In the genomic region with DNA sequence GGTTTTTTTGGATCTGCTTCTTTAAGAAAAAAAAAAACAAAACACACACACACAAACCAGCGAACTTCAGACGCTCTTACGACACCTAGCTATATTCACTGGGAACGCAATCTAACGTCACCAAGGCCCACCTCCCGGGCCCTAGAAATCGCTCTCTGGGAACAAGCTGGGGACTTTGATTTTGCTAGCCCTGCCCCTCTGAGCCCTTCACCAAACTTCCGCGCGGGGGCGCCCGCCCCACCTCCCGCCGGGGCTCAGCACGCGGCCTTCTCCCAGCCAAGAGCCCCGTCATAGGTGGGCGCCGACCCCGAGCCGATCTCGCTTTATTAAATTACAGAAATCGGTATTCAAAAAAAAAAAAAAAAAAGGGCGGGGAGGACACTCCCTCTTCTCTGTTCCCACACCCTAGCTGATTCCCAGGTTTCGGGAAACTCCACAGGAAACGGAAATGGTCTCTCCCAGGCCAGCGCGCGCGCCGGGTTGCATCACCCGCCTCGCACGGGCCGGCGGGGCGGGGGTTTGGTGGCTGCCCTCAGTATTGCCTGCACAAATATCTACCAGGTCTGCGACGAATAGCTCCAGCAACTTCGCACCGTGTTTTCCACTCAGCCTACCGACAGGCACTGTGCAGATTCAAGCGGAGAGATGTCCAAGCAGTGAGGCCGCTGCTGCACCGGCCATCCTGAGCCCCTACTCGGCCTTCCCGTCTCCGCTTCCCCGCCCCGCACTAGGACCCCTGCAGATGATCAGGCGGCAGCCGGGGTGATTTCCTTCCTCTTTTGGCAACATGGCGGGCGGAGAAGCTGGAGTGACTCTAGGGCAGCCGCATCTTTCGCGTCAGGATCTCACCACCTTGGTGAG, we compare ENCODE assay signal across 8 cellular contexts. TPM values are rescaled to one million over a fixed set of nuclear protein-coding genes. Genes with fewer than 3 reads are reported as not detected.
DNase-seq lines count a peak whose midpoint lies in the region; ATAC-seq and TF ChIP-seq lines count a peak whose summit lies in the region.

Gene EIF2S3, plus strand, starts transcription at position 775 of the 861 bp plus-strand sequence. Its CDS starts 13 bp downstream, at position 788.

- peaks cover 14% of the 10 kb centered on the region for H3K4me1 ChIP-seq in PC-3 (ENCODE audit: insufficient read depth, low read length)

- H3K9ac ChIP-seq in PC-3 (ENCODE audit: low read length) = no peak within 1 kb of the TSS

- H2AFZ ChIP-seq in PC-3 (ENCODE audit: low read length) = peak within 1 kb of the TSS; percentile 85

- CTCF ChIA-PET in PC-3 (lab: Charles Lee) = interaction anchor here (0.6 to 2.0 kb wide), 6 partner anchors 18 to 166 kb away, joined by 3 to 18 read pairs (median 4); no protein-coding TSS in a partner anchor

- TSS peak; percentile 88 for BruUV-seq in PC-3 (replicated peaks; lab: Mats Ljungman, UMichigan)

- peak; percentile 96 for DNase-seq in DMS53 (lab: John Stamatoyannopoulos, UW)
- peak; percentile 95 for DNase-seq in Jurkat, Clone E6-1 (ENCODE audit: low read depth, low spot score)
- DNase-seq in PC-3 = peak; percentile 91
- DNase-seq in activated T-cell treated with anti-CD3 and anti-CD28 coated beads for 4 hours = peak; percentile 70
- DNase-seq in epithelial cell of prostate (ENCODE audit: low read depth, low spot score) = peak; percentile 76
- DNase-seq in mucosa of gallbladder (ENCODE audit: low spot score) = peak; percentile 94
- DNase-seq in stimulated activated CD8-positive, alpha-beta memory T cell treated with anti-CD3 and anti-CD28 coated beads, Interleukin-4, amount 100 ng/mL, for 4 hours (ENCODE audit: low read depth in 2 of 2, low spot score in 1 of 2) = peak; percentile 56 to 84

- H3K9me3 ChIP-seq in PC-3 (ENCODE audit: low read length) = no peaks in the 10 kb centered on the region

- H3K27ac ChIP-seq in PC-3 (ENCODE audit: low read length) (peak within 1 kb of the TSS; percentile 94), epithelial cell of prostate (no peak within 1 kb of the TSS)

- peaks cover 9% of the 10 kb centered on the region for H3K79me2 ChIP-seq in PC-3 (ENCODE audit: low read length)

- H3F3A ChIP-seq in PC-3 (ENCODE audit: low read length, unreplicated experiment) = peaks cover 3% of the 10 kb centered on the region

- intact Hi-C loops in PC-3 (cut with micrococcal nuclease) = loop anchor here (1.0 to 10.0 kb wide), 4 partner anchors 29 to 360 kb away; partner anchors contain the start of gene CXorf58

- peak; percentile 85 for ATAC-seq in GM21619 (IDR thresholded peaks at IDR 0.05; ENCODE audit: unreplicated experiment)
- peak; percentile 90 for ATAC-seq in PC-3

- H3K9me2 ChIP-seq in PC-3 (replicated peaks; ENCODE audit: low read length) = no peaks in the 10 kb centered on the region

- H3K27me3 ChIP-seq in PC-3 (ENCODE audit: low read length) = no peaks in the 10 kb centered on the region

- H3K36me3 ChIP-seq in PC-3 (ENCODE audit: low read depth, low read length) = peaks cover 16% of the 10 kb centered on the region

- H4K20me1 ChIP-seq in PC-3 (ENCODE audit: low read length) = peaks cover 11% of the 10 kb centered on the region; the same call in 1 of the 2 replicates

- no peak within 1 kb of the TSS for H3K4me3 ChIP-seq in Jurkat, Clone E6-1 (ENCODE audit: low read length)
- no peak within 1 kb of the TSS for H3K4me3 ChIP-seq in PC-3 (ENCODE audit: low read length)

- no peak within 1 kb of the TSS for H3K4me2 ChIP-seq in PC-3 (ENCODE audit: low read length)

- peak; percentile 70 for TF ChIP-seq CTCF in PC-3 (conservative IDR thresholded peaks at IDR 0.05; ENCODE audit: low read depth, low read length)

- POLR2A ChIA-PET in PC-3 (lab: Charles Lee; ENCODE audit: unreplicated experiment) = interaction anchor here (0.5 to 1.2 kb wide), 8 partner anchors 17 to 272 kb away, joined by 3 to 21 read pairs (median 6); partner anchors contain the start of gene SAT1

RNA-seq across cellular contexts. Expression of gene EIF2S3, which starts in this region (rescaled TPM):
- polyA plus RNA-seq in Jurkat, Clone E6-1 (2012; ENCODE audit: insufficient read depth, insufficient read length) = 158 TPM
- 178 and 201 TPM in 2 replicates for total RNA-seq in PC-3 (2014; rRNA removed)
- total RNA-seq in mucosa of gallbladder = 168 TPM
